In genomic region chr5:90472783-90473182, GRCh38 we compare ENCODE assay signal across 1 cellular context.
TF ChIP-seq lines count a peak whose summit lies in the region.

No MANE protein-coding gene starts in this region.

TF ChIP-seq in HEK293, 187 proteins besides CTCF, POLR2A, EP300 and RAD21 (continued from another document):
- TF ChIP-seq ZNF169 (tag by site-specific recombination; IDR thresholded peaks at IDR 0.05): no peak
